Comparison of ENCODE assay signal across 8 cellular contexts in the genomic region with DNA sequence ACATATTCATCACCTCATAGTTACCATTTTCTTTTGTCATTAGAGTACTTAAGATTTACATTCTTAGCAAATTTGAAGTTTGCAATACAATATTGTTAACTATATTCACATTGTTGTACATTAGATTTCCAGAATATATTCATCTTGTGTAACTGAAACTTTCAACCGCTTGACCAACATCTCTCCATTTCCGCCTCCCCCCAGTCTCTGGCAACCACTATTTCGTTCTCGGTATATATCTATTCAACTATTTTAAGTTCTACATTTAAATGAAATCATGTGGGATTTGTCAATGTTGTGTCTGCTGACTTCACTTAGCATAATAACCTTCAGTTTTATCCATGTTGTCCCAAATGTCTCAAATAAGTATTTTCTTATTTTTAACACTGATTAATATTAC.
"Had no signal": no experiment of that assay in that cellular context is flagged by ENCODE, and none has a peak within 500 bp of the region (broad histone marks: within the 10 kb centered on the region; RNA-seq: fewer than 3 reads in every experiment).

No MANE protein-coding gene starts in this region.

- H3K4me3 ChIP-seq: GM12878 had no signal

- DNase-seq: GDM1, GF-D8 had no signal

- ATAC-seq: GM12878 had no signal

- FAIRE-seq: G401.6, GM12878, GM12891, GM12892, GM18507, GM19239 had no signal
